In genomic region chr7:133252858-133253521, GRCh38 we compare ENCODE assay signal across 8 cellular contexts. TPM values are rescaled to one million over a fixed set of nuclear protein-coding genes. Genes with fewer than 3 reads are reported as not detected.
DNase-seq lines count a peak whose midpoint lies in the region; ATAC-seq and TF ChIP-seq lines count a peak whose summit lies in the region.

TSS of gene EXOC4 (plus strand) at chr7:133253078.

- H3K4me1 ChIP-seq in spleen: peaks cover 9 to 54% (median 28%) of the 10 kb centered on the region in 6 donors

- peak within 1 kb of the TSS; percentile 81 to 93 (median 88) for H3K27ac ChIP-seq in spleen

- peak in 1 of 3 donors; percentile 9 for TF ChIP-seq POLR2A in spleen (IDR thresholded peaks at IDR 0.05)

- WGBS in spleen, 5 donors: 0 to 1% (median 0%) methylated on average over 25 of the region's 25 CpGs

- no peaks in the 10 kb centered on the region for H3K27me3 ChIP-seq in spleen (replicated peaks in 1 of 7)

- ATAC-seq in GM19023 (IDR thresholded peaks at IDR 0.05; ENCODE audit: unreplicated experiment) (peak; percentile 98), HG03280 (IDR thresholded peaks at IDR 0.05; ENCODE audit: unreplicated experiment) (peak; percentile 99)

- no peak for TF ChIP-seq CTCF in spleen (IDR thresholded peaks at IDR 0.05 in 8 of 11, conservative IDR thresholded peaks at IDR 0.05 in 3 of 11)

- H3K4me3 ChIP-seq in spleen: peak within 1 kb of the TSS; percentile 69 to 87 (median 71)

- DNase-seq in AG08396 (ENCODE audit: low spot score) (peak; percentile 92), NCI-H345 treated with DMSO at 0.1 percent for 48 hours (lab: John Stamatoyannopoulos, UW; ENCODE audit: unreplicated experiment) (peak; percentile 96), inferior parietal cortex (ENCODE audit: extremely low spot score) (peak; percentile 100), spleen (peak; percentile 93)
- peak; percentile 65 to 78 (median 72) for DNase-seq in activated CD4-positive, CD25-positive, alpha-beta regulatory T cell (lab: John Stamatoyannopoulos, UW)
- peak; percentile 97 for DNase-seq in central memory CD4-positive, alpha-beta T cell

- intact Hi-C loops in spleen (cut with DNase I; ENCODE audit: low total_unique reads): no loop called here

- no peaks in the 10 kb centered on the region for H3K36me3 ChIP-seq in spleen

- peaks cover 0 to 5% (median 0%) of the 10 kb centered on the region in 8 donors for H3K9me3 ChIP-seq in spleen

RNA-seq across cellular contexts. Expression of gene EXOC4, which starts in this region (rescaled TPM):
- total RNA-seq in spleen: 100 to 1,000 TPM in 5 of 7 donors, 10 to 100 TPM in 2; 94.8 to 138 (median 120) TPM
- polyA plus RNA-seq in spleen: 10 to 100 TPM; 14.1 to 19.0 (median 15.1) TPM

Comparison
In these comparisons a context has a peak if more than half of its experiments do, and no peak if none do; other contexts are left out.
1. Peak in every context shown above with its lines: DNase-seq, ATAC-seq, H3K4me3 ChIP-seq and H3K27ac ChIP-seq.